ENCODE assay signal across 13 cellular contexts in genomic region chr11:86660011-86660595, GRCh38. TPM values are rescaled to one million over a fixed set of nuclear protein-coding genes. Genes with fewer than 3 reads are reported as not detected.
DNase-seq lines count a peak whose midpoint lies in the region; ATAC-seq and TF ChIP-seq lines count a peak whose summit lies in the region.
"Had no signal": no experiment of that assay in that cellular context is flagged by ENCODE, and none has a peak within 500 bp of the region (broad histone marks: within the 10 kb centered on the region; RNA-seq: fewer than 3 reads in every experiment).

No MANE protein-coding gene starts in this region.

- H3K9ac ChIP-seq in mesenchymal stem cell (ENCODE audit: low read length): no peak overlapping the region

- TF ChIP-seq CTCF in chondrocyte (IDR thresholded peaks at IDR 0.05): no peak

- no peak overlapping the region for H3K4me2 ChIP-seq in mesenchymal stem cell (ENCODE audit: low read length, poor library complexity, severe bottlenecking)

- peaks cover 16% of the 10 kb centered on the region for H3K79me1 ChIP-seq in mesenchymal stem cell (replicated peaks; ENCODE audit: low read length, poor library complexity, severe bottlenecking)

- H2AFZ ChIP-seq in mesenchymal stem cell (ENCODE audit: low read depth, low read length): no peak overlapping the region

- no peaks in the 10 kb centered on the region for H3K27me3 ChIP-seq in mesenchymal stem cell (ENCODE audit: control insufficient read depth in 1 of 2, insufficient read depth in 1 of 2, low read length in 2 of 2)

- peaks cover 7% of the 10 kb centered on the region for H3K36me3 Mint-ChIP-seq in chondrocyte (ENCODE audit: low read depth)
- H3K36me3 Mint-ChIP-seq in activated naive CD8-positive, alpha-beta T cell treated with anti-CD3 and anti-CD28 coated beads for 36 hours: no peaks in the 10 kb centered on the region

- H3K9me3 ChIP-seq in mesenchymal stem cell (ENCODE audit: control insufficient read depth, low read length): no peaks in the 10 kb centered on the region

- no peaks in the 10 kb centered on the region for H3K9me3 Mint-ChIP-seq in chondrocyte (ENCODE audit: low read depth)
- peaks cover 4% of the 10 kb centered on the region for H3K9me3 Mint-ChIP-seq in activated naive CD8-positive, alpha-beta T cell treated with anti-CD3 and anti-CD28 coated beads for 36 hours

- peak overlapping the region; percentile 44 for H2AK5ac ChIP-seq in mesenchymal stem cell (ENCODE audit: low read length, severe bottlenecking)

- no peak overlapping the region for H2BK5ac ChIP-seq in mesenchymal stem cell (ENCODE audit: low read depth, low read length, poor library complexity, severe bottlenecking)

- H3K36me3 ChIP-seq in mesenchymal stem cell (ENCODE audit: control insufficient read depth in 1 of 2, insufficient read depth in 2 of 2, low read depth in 1 of 2, low read length in 2 of 2): no peaks in the 10 kb centered on the region

- DNase-seq in ELR (ENCODE audit: low read depth): peak; percentile 71
- DNase-seq in NCI-H446 treated with DMSO at 0.1 percent for 48 hours (lab: John Stamatoyannopoulos, UW): peak; percentile 37
- no peak for DNase-seq in chondrocyte (ENCODE audit: low spot score)
- DNase-seq in mesenchymal stem cell: peak; percentile 78
- no peak for DNase-seq in ureter (ENCODE audit: low spot score)
- DNase-seq in activated naive CD8-positive, alpha-beta T cell treated with anti-CD3 and anti-CD28 coated beads for 36 hours: no peak
- no peak for DNase-seq in CD1c-positive myeloid dendritic cell (ENCODE audit: extremely low spot score)
- DNase-seq: activated naive CD4-positive, alpha-beta T cell; COR-L47; kidney glomerular epithelial cell had no signal

- no peak overlapping the region for H4K8ac ChIP-seq in mesenchymal stem cell (ENCODE audit: low read length)

- H3K4me3 Mint-ChIP-seq in chondrocyte (ENCODE audit: unreplicated experiment): no peak overlapping the region
- H3K4me3 Mint-ChIP-seq in activated naive CD8-positive, alpha-beta T cell treated with anti-CD3 and anti-CD28 coated beads for 36 hours: no peak overlapping the region
- H3K4me3 Mint-ChIP-seq: nephron had no signal

- H3K4me3 ChIP-seq in mesenchymal stem cell (ENCODE audit: insufficient read depth in 1 of 2, low read depth in 1 of 2, low read length in 2 of 2): no peak overlapping the region
- H3K4me3 ChIP-seq: skin epidermis had no signal

- H2BK120ac ChIP-seq in mesenchymal stem cell (ENCODE audit: low read depth, low read length): no peak overlapping the region

- H3K4me1 Mint-ChIP-seq in chondrocyte (ENCODE audit: low read depth): peaks cover 44% of the 10 kb centered on the region
- H3K4me1 Mint-ChIP-seq in activated naive CD8-positive, alpha-beta T cell treated with anti-CD3 and anti-CD28 coated beads for 36 hours: no peaks in the 10 kb centered on the region

- H3K27ac ChIP-seq in mesenchymal stem cell (ENCODE audit: low read length, poor library complexity, severe bottlenecking): no peak overlapping the region

- no peak overlapping the region for H2BK15ac ChIP-seq in mesenchymal stem cell (ENCODE audit: low read depth, poor library complexity, severe bottlenecking)

- H4K91ac ChIP-seq in mesenchymal stem cell (ENCODE audit: low read length): no peak overlapping the region

- H3K27ac Mint-ChIP-seq in chondrocyte (ENCODE audit: unreplicated experiment): peak overlapping the region; percentile 23
- no peak overlapping the region for H3K27ac Mint-ChIP-seq in activated naive CD8-positive, alpha-beta T cell treated with anti-CD3 and anti-CD28 coated beads for 36 hours
- H3K27ac Mint-ChIP-seq: nephron had no signal

- no peak overlapping the region for H3K4ac ChIP-seq in mesenchymal stem cell (ENCODE audit: low read depth in 1 of 2, low read length in 2 of 2)

- H2BK12ac ChIP-seq in mesenchymal stem cell (ENCODE audit: low read length in 2 of 2): no peak overlapping the region

- no peak overlapping the region for H3K23ac ChIP-seq in mesenchymal stem cell (ENCODE audit: low read length in 2 of 2)

- 16% methylated on average over 3 of the region's 3 CpGs for WGBS in mesenchymal stem cell

- H3K27me3 Mint-ChIP-seq in chondrocyte (ENCODE audit: low read depth): no peaks in the 10 kb centered on the region
- peaks cover 11% of the 10 kb centered on the region for H3K27me3 Mint-ChIP-seq in activated naive CD8-positive, alpha-beta T cell treated with anti-CD3 and anti-CD28 coated beads for 36 hours

- H3K18ac ChIP-seq in mesenchymal stem cell (ENCODE audit: low read depth in 1 of 2, low read length in 2 of 2): no peak overlapping the region

- H3K4me1 ChIP-seq in mesenchymal stem cell (ENCODE audit: control insufficient read depth, insufficient read depth, low read depth, low read length): no peaks in the 10 kb centered on the region

- no peak overlapping the region for H3K14ac ChIP-seq in mesenchymal stem cell (ENCODE audit: low read length in 2 of 2)

- no peak for ATAC-seq in GM19324 (IDR thresholded peaks at IDR 0.05; ENCODE audit: low FRiP score, unreplicated experiment)

RNA-seq across cellular contexts. Expression of gene ME3, which starts 12.3 kb away (rescaled TPM):
- total RNA-seq in chondrocyte (10.8 to 14.6 TPM (median 14.2 TPM) in 3 replicates), ureter (40.2 TPM)
- 12.5 TPM for polyA plus RNA-seq in mesenchymal stem cell (2013, experiment 1 of 2)
- 11.9 TPM for polyA plus RNA-seq in mesenchymal stem cell (2013, experiment 2 of 2)
- 1 to 10 TPM; 3.8 to 4.8 TPM for total RNA-seq in activated naive CD8-positive, alpha-beta T cell treated with anti-CD3 and anti-CD28 coated beads for 36 hours

Comparison
In these comparisons a context has a peak if more than half of its experiments do, and no peak if none do; other contexts are left out.
1. DNase-seq: peak in ELR (single experiment), NCI-H446 treated with DMSO at 0.1 percent for 48 hours (single experiment) and mesenchymal stem cell (single experiment); none in chondrocyte (single experiment), ureter (single experiment), activated naive CD8-positive, alpha-beta T cell treated with anti-CD3 and anti-CD28 coated beads for 36 hours (single experiment) and CD1c-positive myeloid dendritic cell (single experiment).